23 cellular contexts compared by ENCODE assay signal in genomic region chr2:9602412-9602811, GRCh38. TPM values are rescaled to one million over a fixed set of nuclear protein-coding genes. Genes with fewer than 3 reads are reported as not detected.
DNase-seq lines count a peak whose midpoint lies in the region; ATAC-seq and TF ChIP-seq lines count a peak whose summit lies in the region.
"Had no signal": no experiment of that assay in that cellular context is flagged by ENCODE, and none has a peak within 500 bp of the region (broad histone marks: within the 10 kb centered on the region; RNA-seq: fewer than 3 reads in every experiment).

No MANE protein-coding gene starts in this region.

- no peak overlapping the region for H3K4me2 ChIP-seq in BLaER1

- peaks cover 100% of the 10 kb centered on the region for H4K20me1 ChIP-seq in BLaER1

- H3K9ac ChIP-seq in BLaER1 = no peak overlapping the region

- peaks cover 72% of the 10 kb centered on the region for H3K4me1 Mint-ChIP-seq in activated T-cell treated with anti-CD3 and anti-CD28 coated beads, Interleukin-2, amount 50 U/mL, for 24 hours (ENCODE audit: low read depth)
- peaks cover 57% of the 10 kb centered on the region for H3K4me1 Mint-ChIP-seq in activated T-cell treated with anti-CD3 and anti-CD28 coated beads, Interleukin-2, amount 50 U/mL, for 72 hours (ENCODE audit: low read depth)

- H3K27ac ChIP-seq in BLaER1 = no peak overlapping the region
- H3K27ac ChIP-seq in A673 (ENCODE audit: low read depth, low read length, poor library complexity, severe bottlenecking) = no peak overlapping the region

- H3K27ac Mint-ChIP-seq in activated T-cell treated with anti-CD3 and anti-CD28 coated beads, Interleukin-2, amount 50 U/mL, for 24 hours = peak overlapping the region; percentile 11
- no peak overlapping the region for H3K27ac Mint-ChIP-seq in activated T-cell treated with anti-CD3 and anti-CD28 coated beads, Interleukin-2, amount 50 U/mL, for 72 hours
- H3K27ac Mint-ChIP-seq: B cell had no signal

- POLR2A ChIA-PET in A673 (lab: Charles Lee; ENCODE audit: low non-redundant PET) = interaction anchor here (0.5 kb wide), 1 partner anchor 11 kb away, joined by 3 read pairs; no protein-coding TSS in a partner anchor

- H3K9me3 ChIP-seq in BLaER1 (peaks cover 91% of the 10 kb centered on the region), A673 (ENCODE audit: low read depth, low read length, poor library complexity, severe bottlenecking) (peaks cover 24% of the 10 kb centered on the region)

- no peak for TF ChIP-seq CTCF in A673 (conservative IDR thresholded peaks at IDR 0.05; ENCODE audit: low read depth, low read length)

- DNase-seq in activated T-cell treated with anti-CD3 and anti-CD28 coated beads, Interleukin-2, amount 50 U/mL, for 24 hours = no peak
- DNase-seq in activated T-cell treated with anti-CD3 and anti-CD28 coated beads, Interleukin-2, amount 50 U/mL, for 72 hours = no peak
- DNase-seq in left colon = no peak
- DNase-seq in A673 (ENCODE audit: low spot score) = no peak
- DNase-seq in NCI-H2227 (lab: John Stamatoyannopoulos, UW; ENCODE audit: unreplicated experiment) = no peak
- DNase-seq: 8988T; AML-193; C1 segment of cervical spinal cord; CD4-positive, alpha-beta memory T cell; CD4-positive, CD25-positive, alpha-beta regulatory T cell; CD8-positive, alpha-beta memory T cell; COR-L47; DMS 273 treated with DMSO at 0.1 percent for 48 hours; DMS153; DMS53; DMS79; DND-41; EL; GDM1 had no signal

- intact Hi-C loops in left colon (cut with DNase I, micrococcal nuclease) (no loop called here), A673 (cut with micrococcal nuclease; ENCODE audit: unreplicated experiment) (no loop called here)

- H3K4me3 ChIP-seq in BLaER1 (peak overlapping the region; percentile 13; the same call in 1 of the 2 replicates), A673 (ENCODE audit: low read depth, low read length, poor library complexity, severe bottlenecking) (no peak overlapping the region)
- H3K4me3 ChIP-seq: GM12878 had no signal

- peaks cover 83% of the 10 kb centered on the region for H3K36me3 Mint-ChIP-seq in activated T-cell treated with anti-CD3 and anti-CD28 coated beads, Interleukin-2, amount 50 U/mL, for 24 hours (ENCODE audit: low read depth)
- H3K36me3 Mint-ChIP-seq in activated T-cell treated with anti-CD3 and anti-CD28 coated beads, Interleukin-2, amount 50 U/mL, for 72 hours (ENCODE audit: insufficient read depth in 2 of 2) = peaks cover 23 to 53% of the 10 kb centered on the region in 2 donors

- CTCF ChIA-PET in A673 (lab: Charles Lee) = no interaction called here

- H3K27me3 ChIP-seq in BLaER1 (0 out of 2 replicates have a peak, but pooled peaks cover 5% of the 10 kb centered on the region), A673 (replicated peaks; ENCODE audit: insufficient read depth, low read depth, low read length, poor library complexity) (no peaks in the 10 kb centered on the region)

- peaks cover 4% of the 10 kb centered on the region for H3K4me1 ChIP-seq in BLaER1
- H3K4me1 ChIP-seq in A673 (ENCODE audit: insufficient read depth, low read length, poor library complexity, severe bottlenecking) = no peaks in the 10 kb centered on the region

- no peaks in the 10 kb centered on the region for H3K27me3 Mint-ChIP-seq in activated T-cell treated with anti-CD3 and anti-CD28 coated beads, Interleukin-2, amount 50 U/mL, for 24 hours
- H3K27me3 Mint-ChIP-seq in activated T-cell treated with anti-CD3 and anti-CD28 coated beads, Interleukin-2, amount 50 U/mL, for 72 hours (ENCODE audit: low read depth) = no peaks in the 10 kb centered on the region
- H3K27me3 Mint-ChIP-seq: B cell; CD4-positive, alpha-beta memory T cell; CD4-positive, CD25-positive, alpha-beta regulatory T cell; CD8-positive, alpha-beta memory T cell had no signal

- no TSS peak for BruUV-seq in A673 (replicated peaks; lab: Mats Ljungman, UMichigan)

- no peak overlapping the region for H3K4me3 Mint-ChIP-seq in activated T-cell treated with anti-CD3 and anti-CD28 coated beads, Interleukin-2, amount 50 U/mL, for 24 hours
- H3K4me3 Mint-ChIP-seq in activated T-cell treated with anti-CD3 and anti-CD28 coated beads, Interleukin-2, amount 50 U/mL, for 72 hours = no peak overlapping the region
- H3K4me3 Mint-ChIP-seq: B cell; CD14-positive monocyte; CD4-positive, alpha-beta memory T cell had no signal

- H3K36me3 ChIP-seq in BLaER1 (peaks cover 99% of the 10 kb centered on the region), A673 (ENCODE audit: insufficient read depth, low read length, poor library complexity, severe bottlenecking) (peaks cover 38% of the 10 kb centered on the region)

- peaks cover 10% of the 10 kb centered on the region for H3K9me3 Mint-ChIP-seq in activated T-cell treated with anti-CD3 and anti-CD28 coated beads, Interleukin-2, amount 50 U/mL, for 24 hours
- H3K9me3 Mint-ChIP-seq in activated T-cell treated with anti-CD3 and anti-CD28 coated beads, Interleukin-2, amount 50 U/mL, for 72 hours = peaks cover 2 to 19% of the 10 kb centered on the region in 2 donors

- ATAC-seq in activated T-cell treated with anti-CD3 and anti-CD28 coated beads, Interleukin-2, amount 50 U/mL, for 72 hours (replicated peaks in 1 of 2) = no peak
- ATAC-seq in left colon = peak; percentile 60
- ATAC-seq: GM12878 had no signal

RNA-seq across cellular contexts. Expression of gene YWHAQ, which starts 28.4 kb away (rescaled TPM):
- 100 to 1,000 TPM; 207 to 251 TPM for total RNA-seq in activated T-cell treated with anti-CD3 and anti-CD28 coated beads, Interleukin-2, amount 50 U/mL, for 72 hours
- total RNA-seq in left colon (100 to 1,000 TPM; 163 to 227 TPM), A673 (2021) (505 and 533 TPM in 2 replicates)

RNA-seq across cellular contexts. Expression of gene ADAM17, which starts 46.8 kb away (rescaled TPM):
- total RNA-seq in activated T-cell treated with anti-CD3 and anti-CD28 coated beads, Interleukin-2, amount 50 U/mL, for 72 hours = 10 to 100 TPM; 22.9 to 30.1 TPM
- 10 to 100 TPM; 21.3 to 22.0 TPM for total RNA-seq in left colon
- 34.2 and 40.1 TPM in 2 replicates for total RNA-seq in A673 (2021)
